In genomic region chr20:8943638-8944037, GRCh38 we compare ENCODE assay signal across 13 cellular contexts.
"Had no signal": no experiment of that assay in that cellular context is flagged by ENCODE, and none has a peak within 500 bp of the region (broad histone marks: within the 10 kb centered on the region; RNA-seq: fewer than 3 reads in every experiment).

No MANE protein-coding gene starts in this region.

- H3K36me3 Mint-ChIP-seq: activated naive CD8-positive, alpha-beta T cell; natural killer cell treated with Interleukin-12 subunit alpha and Interleukin-12 subunit beta and Interleukin-15 and Interleukin-18, amount 100 ng/mL, for 72 hours had no signal

- H3K27me3 Mint-ChIP-seq: activated naive CD8-positive, alpha-beta T cell; activated T-cell treated with anti-CD3 and anti-CD28 coated beads, Interleukin-2, amount 50 U/mL, for 24 hours; effector memory CD8-positive, alpha-beta T cell; natural killer cell treated with Interleukin-12 subunit alpha and Interleukin-12 subunit beta and Interleukin-15 and Interleukin-18, amount 100 ng/mL, for 72 hours had no signal

- H3K36me3 ChIP-seq: upper lobe of left lung had no signal

- ATAC-seq: effector memory CD8-positive, alpha-beta T cell; natural killer cell treated with Interleukin-12 subunit alpha and Interleukin-12 subunit beta and Interleukin-15 and Interleukin-18, amount 100 ng/mL, for 72 hours; psoas muscle had no signal

- DNase-seq: activated CD4-positive, alpha-beta T cell treated with anti-CD3 and anti-CD28 coated beads, Interleukin-2, amount 50 U/mL, for 4 hours; activated CD4-positive, CD25-positive, alpha-beta regulatory T cell treated with anti-CD3 and anti-CD28 coated beads, Interleukin-2, amount 50 U/mL, for 72 hours; activated gamma-delta T cell; activated T-cell treated with anti-CD3 and anti-CD28 coated beads, Interleukin-2, amount 50 U/mL, for 24 hours; cerebellar nuclear complex; effector memory CD8-positive, alpha-beta T cell; left cardiac atrium; nucleus accumbens; psoas muscle; upper lobe of left lung had no signal

- H3K27ac ChIP-seq: psoas muscle, upper lobe of left lung had no signal

- H3K9me3 Mint-ChIP-seq: activated T-cell treated with anti-CD3 and anti-CD28 coated beads, Interleukin-2, amount 50 U/mL, for 24 hours; dendritic cell treated with granulocyte-macrophage colony-stimulating factor and Interleukin-4, amounts not matched to agents 40 ng/mL and 50 ng/mL, for 4 days; effector memory CD8-positive, alpha-beta T cell had no signal

- H3K27me3 ChIP-seq: upper lobe of left lung had no signal

- H3K4me1 ChIP-seq: upper lobe of left lung had no signal

- H3K9me3 ChIP-seq: psoas muscle, upper lobe of left lung had no signal

- H3K4me3 Mint-ChIP-seq: activated naive CD8-positive, alpha-beta T cell; activated T-cell treated with anti-CD3 and anti-CD28 coated beads, Interleukin-2, amount 50 U/mL, for 24 hours; dendritic cell treated with granulocyte-macrophage colony-stimulating factor and Interleukin-4, amounts not matched to agents 40 ng/mL and 50 ng/mL, for 4 days; effector memory CD8-positive, alpha-beta T cell; natural killer cell treated with Interleukin-12 subunit alpha and Interleukin-12 subunit beta and Interleukin-15 and Interleukin-18, amount 100 ng/mL, for 72 hours had no signal

- H3K4me3 ChIP-seq: psoas muscle, upper lobe of left lung had no signal

- H3K27ac Mint-ChIP-seq: activated naive CD8-positive, alpha-beta T cell; activated T-cell treated with anti-CD3 and anti-CD28 coated beads, Interleukin-2, amount 50 U/mL, for 24 hours; dendritic cell treated with granulocyte-macrophage colony-stimulating factor and Interleukin-4, amounts not matched to agents 40 ng/mL and 50 ng/mL, for 4 days; effector memory CD8-positive, alpha-beta T cell; natural killer cell treated with Interleukin-12 subunit alpha and Interleukin-12 subunit beta and Interleukin-15 and Interleukin-18, amount 100 ng/mL, for 72 hours had no signal
